ENCODE assay signal across 10 cellular contexts in the genomic region with DNA sequence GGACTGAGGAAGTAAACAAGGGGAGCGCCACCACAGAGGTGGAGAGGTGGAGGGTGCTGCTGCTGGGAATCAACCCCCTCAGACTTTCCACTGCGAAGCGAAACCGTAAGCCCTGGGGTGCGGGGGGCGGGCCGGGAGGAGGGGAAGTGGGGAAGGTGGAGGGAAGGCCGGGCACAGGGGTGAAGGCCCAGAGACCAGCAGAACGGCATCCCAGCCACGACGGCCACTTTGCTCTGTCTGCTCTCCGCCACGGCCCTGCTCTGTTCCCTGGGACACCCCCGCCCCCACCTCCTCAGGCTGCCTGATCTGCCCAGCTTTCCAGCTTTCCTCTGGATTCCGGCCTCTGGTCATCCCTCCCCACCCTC. TPM values are rescaled to one million over a fixed set of nuclear protein-coding genes. Genes with fewer than 3 reads are reported as not detected.
DNase-seq lines count a peak whose midpoint lies in the region; ATAC-seq and TF ChIP-seq lines count a peak whose summit lies in the region.
"Had no signal": no experiment of that assay in that cellular context is flagged by ENCODE, and none has a peak within 500 bp of the region (broad histone marks: within the 10 kb centered on the region; RNA-seq: fewer than 3 reads in every experiment).

A gene (plus strand): TSS at position 190 of the 365 bp plus-strand sequence. CDS start 333 bp downstream, outside the sequence.

- no peak for TF ChIP-seq POLR2A in esophagus muscularis mucosa (IDR thresholded peaks at IDR 0.05; ENCODE audit: low read depth)

- H3K36me3 ChIP-seq in ES-I3 (ENCODE audit: insufficient read depth, low read length) (no peaks in the 10 kb centered on the region), esophagus muscularis mucosa (peaks cover 12 to 30% (median 23%) of the 10 kb centered on the region in 4 donors)

- DNase-seq in activated CD4-positive, alpha-beta T cell treated with anti-CD3 and anti-CD28 coated beads for 48 hours: peak; percentile 76
- no peak for DNase-seq in esophagus muscularis mucosa (ENCODE audit: extremely low spot score)
- peak; percentile 60 to 63 for DNase-seq in stimulated activated CD4-positive, alpha-beta T cell treated with anti-CD3 and anti-CD28 coated beads, Interleukin-1b, Interleukin-23, amount 100 ng/mL, for 4 hours (ENCODE audit: low read depth in 2 of 2)
- no peak for DNase-seq in SW480 (ENCODE audit: low spot score)
- no peak for DNase-seq in DMS79 treated with DMSO at 0.1 percent for 48 hours (lab: John Stamatoyannopoulos, UW)
- no peak for DNase-seq in SHP77 (lab: John Stamatoyannopoulos, UW)
- DNase-seq: DND-41 had no signal

- H3K9ac ChIP-seq in ES-I3 (ENCODE audit: low read depth, low read length): peak within 1 kb of the TSS; percentile 39

- H3K4me1 ChIP-seq in ES-I3 (ENCODE audit: insufficient read depth, low read length) (peaks cover 21% of the 10 kb centered on the region), esophagus muscularis mucosa (peaks cover 33 to 72% (median 70%) of the 10 kb centered on the region in 4 donors)

- intact Hi-C loops in esophagus muscularis mucosa (cut with DNase I): no loop called here

- H3K4me3 ChIP-seq in esophagus muscularis mucosa: peak within 1 kb of the TSS; percentile 43 to 52 (median 45)

- ATAC-seq in HG03159 (IDR thresholded peaks at IDR 0.05; ENCODE audit: unreplicated experiment): no peak

- no peak for TF ChIP-seq EP300 in esophagus muscularis mucosa (IDR thresholded peaks at IDR 0.05)

- H3K9me3 ChIP-seq in ES-I3 (ENCODE audit: control insufficient read depth, insufficient read depth, low read length) (no peaks in the 10 kb centered on the region), esophagus muscularis mucosa (no peaks in the 10 kb centered on the region)
- H3K9me3 ChIP-seq: ascending aorta had no signal

- H3K27ac ChIP-seq in esophagus muscularis mucosa (replicated peaks in 1 of 4): peak within 1 kb of the TSS; percentile 61 to 97 (median 96)
- H3K27ac ChIP-seq: ascending aorta had no signal

- no peak for TF ChIP-seq CTCF in esophagus muscularis mucosa (IDR thresholded peaks at IDR 0.05)

- 48% methylated on average over 15 of the region's 15 CpGs for WGBS in esophagus muscularis mucosa

- no peaks in the 10 kb centered on the region for H3K27me3 ChIP-seq in esophagus muscularis mucosa
- H3K27me3 ChIP-seq: ascending aorta had no signal

RNA-seq across cellular contexts. Expression of the gene that starts here (rescaled TPM):
- total RNA-seq in esophagus muscularis mucosa: 1 to 10 TPM; 1.7 to 4.0 (median 2.9) TPM
- total RNA-seq: ascending aorta had no signal

Comparison
In these comparisons a context has a peak if more than half of its experiments do, and no peak if none do; other contexts are left out.
1. DNase-seq: peak in activated CD4-positive, alpha-beta T cell treated with anti-CD3 and anti-CD28 coated beads for 48 hours (single experiment) and stimulated activated CD4-positive, alpha-beta T cell treated with anti-CD3 and anti-CD28 coated beads, Interleukin-1b, Interleukin-23, amount 100 ng/mL, for 4 hours (2 of 2); none in esophagus muscularis mucosa (single experiment), SW480 (single experiment), DMS79 treated with DMSO at 0.1 percent for 48 hours (single experiment) and SHP77 (0 of 2).